11 cellular contexts compared by ENCODE assay signal in genomic region chr1:161447757-161448332, GRCh38. TPM values are rescaled to one million over a fixed set of nuclear protein-coding genes. Genes with fewer than 3 reads are reported as not detected.
DNase-seq lines count a peak whose midpoint lies in the region; ATAC-seq and TF ChIP-seq lines count a peak whose summit lies in the region.
"Not testable (repeated sequence)": the region's sequence is repeated elsewhere in the genome, so short reads cannot be mapped to it uniquely, and the experiment has no call there.
"Had no signal": no experiment of that assay in that cellular context is flagged by ENCODE, and none has a peak within 500 bp of the region (broad histone marks: within the 10 kb centered on the region; RNA-seq: fewer than 3 reads in every experiment).

No MANE protein-coding gene starts in this region.

- POLR2A ChIA-PET in activated B cell treated with CpG ODN at 0.5 μM for 24 hours (lab: Charles Lee) = not testable (repeated sequence)

- CTCF ChIA-PET in activated B cell treated with CpG ODN at 0.5 μM for 24 hours (lab: Charles Lee) = not testable (repeated sequence)

- H3K4me3 Mint-ChIP-seq in activated B cell treated with CpG ODN at 0.5 μM for 24 hours; effector memory CD8-positive, alpha-beta T cell; stimulated activated memory B cell treated with anti-CD40 and anti-IgM and Interleukin-4, amounts not matched to agents 10 μg/mL and 1 μg/mL and 100 μg/mL, for 72 hours: not testable (repeated sequence)

- DNase-seq in activated B cell treated with CpG ODN at 0.5 μM for 24 hours; effector memory CD8-positive, alpha-beta T cell: not testable (repeated sequence)

- H3K27ac Mint-ChIP-seq in activated B cell treated with CpG ODN at 0.5 μM for 24 hours; effector memory CD8-positive, alpha-beta T cell; stimulated activated memory B cell treated with anti-CD40 and anti-IgM and Interleukin-4, amounts not matched to agents 10 μg/mL and 1 μg/mL and 100 μg/mL, for 72 hours: not testable (repeated sequence)

- intact Hi-C loops in activated B cell treated with CpG ODN at 0.5 μM for 24 hours (cut with micrococcal nuclease) = not testable (repeated sequence)

- not testable (repeated sequence) for H3K36me3 Mint-ChIP-seq in activated B cell treated with CpG ODN at 0.5 μM for 24 hours (ENCODE audit: low read depth); effector memory CD8-positive, alpha-beta T cell (ENCODE audit: insufficient read depth); stimulated activated memory B cell treated with anti-CD40 and anti-IgM and Interleukin-4, amounts not matched to agents 10 μg/mL and 1 μg/mL and 100 μg/mL, for 72 hours

- ATAC-seq in GM18502 (IDR thresholded peaks at IDR 0.05; ENCODE audit: poor library complexity, unreplicated experiment) (peak; percentile 21), GM19395 (IDR thresholded peaks at IDR 0.05; ENCODE audit: unreplicated experiment) (peak; percentile 40), GM21717 (IDR thresholded peaks at IDR 0.05; ENCODE audit: unreplicated experiment) (peak; percentile 20), HG02852 (IDR thresholded peaks at IDR 0.05; ENCODE audit: unreplicated experiment) (peak; percentile 19), HG03439 (IDR thresholded peaks at IDR 0.05; ENCODE audit: unreplicated experiment) (peak; percentile 27), activated B cell treated with CpG ODN at 0.5 μM for 24 hours (ENCODE audit: low read depth) (peak; percentile 8)
- peak; percentile 40 for ATAC-seq in effector memory CD8-positive, alpha-beta T cell (replicated peaks)
- peak; percentile 37 for ATAC-seq in stimulated activated memory B cell treated with anti-CD40 and anti-IgM and Interleukin-4, amounts not matched to agents 10 μg/mL and 1 μg/mL and 100 μg/mL, for 72 hours

- H3K9me3 Mint-ChIP-seq in activated B cell treated with CpG ODN at 0.5 μM for 24 hours; effector memory CD8-positive, alpha-beta T cell; stimulated activated memory B cell treated with anti-CD40 and anti-IgM and Interleukin-4, amounts not matched to agents 10 μg/mL and 1 μg/mL and 100 μg/mL, for 72 hours: not testable (repeated sequence)

- H3K27me3 Mint-ChIP-seq in activated B cell treated with CpG ODN at 0.5 μM for 24 hours; effector memory CD8-positive, alpha-beta T cell; stimulated activated memory B cell treated with anti-CD40 and anti-IgM and Interleukin-4, amounts not matched to agents 10 μg/mL and 1 μg/mL and 100 μg/mL, for 72 hours: not testable (repeated sequence)

- not testable (repeated sequence) for H3K4me1 Mint-ChIP-seq in activated B cell treated with CpG ODN at 0.5 μM for 24 hours; effector memory CD8-positive, alpha-beta T cell (ENCODE audit: low read depth in 2 of 2); stimulated activated memory B cell treated with anti-CD40 and anti-IgM and Interleukin-4, amounts not matched to agents 10 μg/mL and 1 μg/mL and 100 μg/mL, for 72 hours

- TF ChIP-seq CTCF in activated B cell treated with CpG ODN at 0.5 μM for 24 hours (IDR thresholded peaks at IDR 0.05) = not testable (repeated sequence)

RNA-seq across cellular contexts. Expression of gene FCGR2A, which starts 57.4 kb away (rescaled TPM):
- 6.2 and 8.6 TPM in 2 replicates for total RNA-seq in activated B cell treated with CpG ODN at 0.5 μM for 24 hours
- total RNA-seq: chondrocyte, epithelial cell of proximal tubule, LHCN-M2 had no signal
